In the genomic region with DNA sequence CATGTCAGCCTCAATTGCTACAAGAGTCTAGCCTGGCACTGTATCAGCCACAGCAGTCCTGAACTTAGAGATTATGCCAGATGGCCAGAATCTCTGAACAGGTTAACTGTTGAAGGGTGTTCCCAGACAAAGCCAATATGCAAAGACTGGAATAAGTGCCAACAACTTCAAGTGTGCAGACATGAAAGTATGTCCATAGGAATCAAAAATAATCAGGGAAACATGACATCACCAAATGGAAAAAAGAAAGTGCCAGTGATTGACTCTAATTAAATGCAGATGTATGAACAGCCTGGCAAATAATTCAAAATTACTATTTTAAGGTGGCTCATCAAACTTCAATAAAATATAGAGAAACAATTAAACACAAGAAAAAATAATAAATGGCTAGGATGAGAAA, we compare ENCODE assay signal across 1 cellular context.
TF ChIP-seq lines count a peak whose summit lies in the region.

No MANE protein-coding gene starts in this region.

TF ChIP-seq in GM23338, 12 proteins besides CTCF, POLR2A, EP300 and RAD21 (continued from another document):
- TF ChIP-seq, protein P1, sequence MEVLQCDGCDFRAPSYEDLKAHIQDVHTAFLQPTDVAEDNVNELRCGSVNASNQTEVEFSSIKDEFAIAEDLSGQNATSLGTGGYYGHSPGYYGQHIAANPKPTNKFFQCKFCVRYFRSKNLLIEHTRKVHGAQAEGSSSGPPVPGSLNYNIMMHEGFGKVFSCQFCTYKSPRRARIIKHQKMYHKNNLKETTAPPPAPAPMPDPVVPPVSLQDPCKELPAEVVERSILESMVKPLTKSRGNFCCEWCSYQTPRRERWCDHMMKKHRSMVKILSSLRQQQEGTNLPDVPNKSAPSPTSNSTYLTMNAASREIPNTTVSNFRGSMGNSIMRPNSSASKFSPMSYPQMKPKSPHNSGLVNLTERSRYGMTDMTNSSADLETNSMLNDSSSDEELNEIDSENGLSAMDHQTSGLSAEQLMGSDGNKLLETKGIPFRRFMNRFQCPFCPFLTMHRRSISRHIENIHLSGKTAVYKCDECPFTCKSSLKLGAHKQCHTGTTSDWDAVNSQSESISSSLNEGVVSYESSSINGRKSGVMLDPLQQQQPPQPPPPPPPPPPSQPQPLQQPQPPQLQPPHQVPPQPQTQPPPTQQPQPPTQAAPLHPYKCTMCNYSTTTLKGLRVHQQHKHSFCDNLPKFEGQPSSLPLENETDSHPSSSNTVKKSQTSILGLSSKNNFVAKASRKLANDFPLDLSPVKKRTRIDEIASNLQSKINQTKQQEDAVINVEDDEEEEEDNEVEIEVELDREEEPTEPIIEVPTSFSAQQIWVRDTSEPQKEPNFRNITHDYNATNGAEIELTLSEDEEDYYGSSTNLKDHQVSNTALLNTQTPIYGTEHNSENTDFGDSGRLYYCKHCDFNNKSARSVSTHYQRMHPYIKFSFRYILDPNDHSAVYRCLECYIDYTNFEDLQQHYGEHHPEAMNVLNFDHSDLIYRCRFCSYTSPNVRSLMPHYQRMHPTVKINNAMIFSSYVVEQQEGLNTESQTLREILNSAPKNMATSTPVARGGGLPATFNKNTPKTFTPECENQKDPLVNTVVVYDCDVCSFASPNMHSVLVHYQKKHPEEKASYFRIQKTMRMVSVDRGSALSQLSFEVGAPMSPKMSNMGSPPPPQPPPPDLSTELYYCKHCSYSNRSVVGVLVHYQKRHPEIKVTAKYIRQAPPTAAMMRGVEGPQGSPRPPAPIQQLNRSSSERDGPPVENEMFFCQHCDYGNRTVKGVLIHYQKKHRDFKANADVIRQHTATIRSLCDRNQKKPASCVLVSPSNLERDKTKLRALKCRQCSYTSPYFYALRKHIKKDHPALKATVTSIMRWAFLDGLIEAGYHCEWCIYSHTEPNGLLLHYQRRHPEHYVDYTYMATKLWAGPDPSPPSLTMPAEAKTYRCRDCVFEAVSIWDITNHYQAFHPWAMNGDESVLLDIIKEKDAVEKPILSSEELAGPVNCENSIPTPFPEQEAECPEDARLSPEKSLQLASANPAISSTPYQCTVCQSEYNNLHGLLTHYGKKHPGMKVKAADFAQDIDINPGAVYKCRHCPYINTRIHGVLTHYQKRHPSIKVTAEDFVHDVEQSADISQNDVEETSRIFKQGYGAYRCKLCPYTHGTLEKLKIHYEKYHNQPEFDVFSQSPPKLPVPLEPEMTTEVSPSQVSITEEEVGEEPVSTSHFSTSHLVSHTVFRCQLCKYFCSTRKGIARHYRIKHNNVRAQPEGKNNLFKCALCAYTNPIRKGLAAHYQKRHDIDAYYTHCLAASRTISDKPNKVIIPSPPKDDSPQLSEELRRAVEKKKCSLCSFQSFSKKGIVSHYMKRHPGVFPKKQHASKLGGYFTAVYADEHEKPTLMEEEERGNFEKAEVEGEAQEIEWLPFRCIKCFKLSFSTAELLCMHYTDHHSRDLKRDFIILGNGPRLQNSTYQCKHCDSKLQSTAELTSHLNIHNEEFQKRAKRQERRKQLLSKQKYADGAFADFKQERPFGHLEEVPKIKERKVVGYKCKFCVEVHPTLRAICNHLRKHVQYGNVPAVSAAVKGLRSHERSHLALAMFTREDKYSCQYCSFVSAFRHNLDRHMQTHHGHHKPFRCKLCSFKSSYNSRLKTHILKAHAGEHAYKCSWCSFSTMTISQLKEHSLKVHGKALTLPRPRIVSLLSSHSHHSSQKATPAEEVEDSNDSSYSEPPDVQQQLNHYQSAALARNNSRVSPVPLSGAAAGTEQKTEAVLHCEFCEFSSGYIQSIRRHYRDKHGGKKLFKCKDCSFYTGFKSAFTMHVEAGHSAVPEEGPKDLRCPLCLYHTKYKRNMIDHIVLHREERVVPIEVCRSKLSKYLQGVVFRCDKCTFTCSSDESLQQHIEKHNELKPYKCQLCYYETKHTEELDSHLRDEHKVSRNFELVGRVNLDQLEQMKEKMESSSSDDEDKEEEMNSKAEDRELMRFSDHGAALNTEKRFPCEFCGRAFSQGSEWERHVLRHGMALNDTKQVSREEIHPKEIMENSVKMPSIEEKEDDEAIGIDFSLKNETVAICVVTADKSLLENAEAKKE (CRISPR knock-in tag; IDR thresholded peaks at IDR 0.05), result no peak
